16 cellular contexts compared by ENCODE assay signal in genomic region chr13:98490195-98490771, GRCh38.
DNase-seq lines count a peak whose midpoint lies in the region; ATAC-seq, FAIRE-seq and TF ChIP-seq lines count a peak whose summit lies in the region.
"Had no signal": no experiment of that assay in that cellular context is flagged by ENCODE, and none has a peak within 500 bp of the region (broad histone marks: within the 10 kb centered on the region; RNA-seq: fewer than 3 reads in every experiment).

No MANE protein-coding gene starts in this region.

- DNase-seq in activated B cell treated with CpG ODN at 0.5 μM for 24 hours (no peak), HepG2 (ENCODE audit: low spot score) (peak; percentile 92), DMS 273 (lab: John Stamatoyannopoulos, UW; ENCODE audit: unreplicated experiment) (no peak), dedifferentiated amniotic fluid mesenchymal stem cell (ENCODE audit: extremely low spot score) (no peak)
- no peak for DNase-seq in stimulated activated naive B cell treated with anti-CD40 and anti-IgM and Interleukin-4, amounts not matched to agents 10 μg/mL and 1 μg/mL and 100 μg/mL, for 72 hours
- no peak for DNase-seq in activated CD8-positive, alpha-beta T cell treated with anti-CD3 and anti-CD28 coated beads, Interleukin-2, amount 10 ng/mL, durations not matched to agents 7 days and 5 days
- DNase-seq: activated gamma-delta T cell, C1 segment of cervical spinal cord, DMS79 treated with DMSO at 0.1 percent for 48 hours, NCI-H187 treated with DMSO at 0.1 percent for 48 hours had no signal

- H3K4me1 Mint-ChIP-seq in IgD-negative memory B cell, result peaks cover 65 to 67% (median 67%) of the 10 kb centered on the region in 3 donors
- peaks cover 79% of the 10 kb centered on the region for H3K4me1 Mint-ChIP-seq in activated B cell treated with CpG ODN at 0.5 μM for 24 hours
- peaks cover 51 to 87% of the 10 kb centered on the region in 2 donors for H3K4me1 Mint-ChIP-seq in stimulated activated naive B cell treated with anti-CD40 and anti-IgM and Interleukin-4, amounts not matched to agents 10 μg/mL and 1 μg/mL and 100 μg/mL, for 72 hours
- peaks cover 39% of the 10 kb centered on the region for H3K4me1 Mint-ChIP-seq in activated CD8-positive, alpha-beta T cell treated with anti-CD3 and anti-CD28 coated beads, Interleukin-2, amount 10 ng/mL, durations not matched to agents 7 days and 5 days (ENCODE audit: low read depth)

- H3K4me2 ChIP-seq in HepG2 (ENCODE audit: low read depth, low read length), result peak overlapping the region; percentile 66

- H3K9me3 ChIP-seq in HepG2 (ENCODE audit: low read length), result no peaks in the 10 kb centered on the region
- H3K9me3 ChIP-seq: esophagus muscularis mucosa had no signal

- peaks cover 92% of the 10 kb centered on the region for H3K79me2 ChIP-seq in HepG2 (ENCODE audit: insufficient read depth, low read length)

- no TSS peak for BruUV-seq in HepG2 (replicated peaks; lab: Mats Ljungman, UMichigan)

- ATAC-seq in activated B cell treated with CpG ODN at 0.5 μM for 24 hours (ENCODE audit: low read depth) (no peak), HepG2 (peak; percentile 87)
- ATAC-seq in stimulated activated naive B cell treated with anti-CD40 and anti-IgM and Interleukin-4, amounts not matched to agents 10 μg/mL and 1 μg/mL and 100 μg/mL, for 72 hours (replicated peaks), result no peak
- no peak for ATAC-seq in activated CD8-positive, alpha-beta T cell treated with anti-CD3 and anti-CD28 coated beads, Interleukin-2, amount 10 ng/mL, durations not matched to agents 7 days and 5 days

- H2AFZ ChIP-seq in HepG2 (ENCODE audit: low read length), result no peak overlapping the region

- H3K4me3 ChIP-seq in HepG2 (replicated peaks in 1 of 3; ENCODE audit: insufficient read depth in 1 of 3, low read depth in 2 of 3, low read length in 3 of 3), result peak overlapping the region in 1 of 3 experiments; percentile 29; a peak in 1 of 6 replicates
- H3K4me3 ChIP-seq: coronary artery, esophagus muscularis mucosa had no signal

- intact Hi-C loops in activated B cell treated with CpG ODN at 0.5 μM for 24 hours (cut with micrococcal nuclease), result no loop called here
- intact Hi-C loops in HepG2 (cut with micrococcal nuclease; ENCODE audit: unreplicated experiment), result loop anchor here (2.0 kb wide), 1 partner anchor 17 kb away; no protein-coding TSS in a partner anchor

- TF ChIP-seq CTCF in activated B cell treated with CpG ODN at 0.5 μM for 24 hours (IDR thresholded peaks at IDR 0.05) (no peak), HepG2 (CRISPR knock-in tag; IDR thresholded peaks at IDR 0.05) (no peak)

- H3K9ac ChIP-seq in HepG2 (ENCODE audit: insufficient read depth, low read depth, low read length), result peak overlapping the region; percentile 64

- CTCF ChIA-PET in activated B cell treated with CpG ODN at 0.5 μM for 24 hours (lab: Charles Lee), result no interaction called here
- CTCF ChIA-PET in HepG2 (lab: Yijun Ruan, JAX; ENCODE audit: low intra/inter-chr PET ratio, low total read pairs), result no interaction called here
- CTCF ChIA-PET in activated CD8-positive, alpha-beta T cell treated with anti-CD3 and anti-CD28 coated beads, Interleukin-2, amount 10 ng/mL, durations not matched to agents 7 days and 5 days (lab: Charles Lee), result no interaction called here

- POLR2A ChIA-PET in activated B cell treated with CpG ODN at 0.5 μM for 24 hours (lab: Charles Lee), result no interaction called here
- POLR2A ChIA-PET in HepG2 (lab: Yijun Ruan, JAX), result interaction anchor here (0.7 to 1.5 kb wide), 3 partner anchors 16 to 87 kb away, joined by 3 to 7 read pairs (median 3); partner anchors contain the start of gene STK24
- POLR2A ChIA-PET in activated CD8-positive, alpha-beta T cell treated with anti-CD3 and anti-CD28 coated beads, Interleukin-2, amount 10 ng/mL, durations not matched to agents 7 days and 5 days (lab: Charles Lee), result no interaction called here

- no peak for TF ChIP-seq POLR2A in HepG2 (IDR thresholded peaks at IDR 0.05; ENCODE audit: insufficient read depth in 1 of 2, low read depth in 2 of 2, low read length in 2 of 2)

- H3K4me1 ChIP-seq in HepG2 (ENCODE audit: insufficient read depth, low read length), result peaks cover 94% of the 10 kb centered on the region

- 4% methylated on average over 7 of the region's 8 CpGs for WGBS in HepG2 (ENCODE audit: low lambda C conversion rate)

- H3K9me3 Mint-ChIP-seq in IgD-negative memory B cell (peaks cover 0 to 1% (median 0%) of the 10 kb centered on the region in 3 donors), activated B cell treated with CpG ODN at 0.5 μM for 24 hours (no peaks in the 10 kb centered on the region)
- no peaks in the 10 kb centered on the region for H3K9me3 Mint-ChIP-seq in stimulated activated naive B cell treated with anti-CD40 and anti-IgM and Interleukin-4, amounts not matched to agents 10 μg/mL and 1 μg/mL and 100 μg/mL, for 72 hours
- H3K9me3 Mint-ChIP-seq in activated CD8-positive, alpha-beta T cell treated with anti-CD3 and anti-CD28 coated beads, Interleukin-2, amount 10 ng/mL, durations not matched to agents 7 days and 5 days (ENCODE audit: insufficient read depth), result no peaks in the 10 kb centered on the region

- H3K27ac Mint-ChIP-seq in IgD-negative memory B cell (peak overlapping the region in 2 of 3 donors; percentile 44 to 84), activated B cell treated with CpG ODN at 0.5 μM for 24 hours (peak overlapping the region; percentile 18)
- peak overlapping the region; percentile 25 for H3K27ac Mint-ChIP-seq in stimulated activated naive B cell treated with anti-CD40 and anti-IgM and Interleukin-4, amounts not matched to agents 10 μg/mL and 1 μg/mL and 100 μg/mL, for 72 hours
- H3K27ac Mint-ChIP-seq in activated CD8-positive, alpha-beta T cell treated with anti-CD3 and anti-CD28 coated beads, Interleukin-2, amount 10 ng/mL, durations not matched to agents 7 days and 5 days, result no peak overlapping the region

- H3K36me3 Mint-ChIP-seq in IgD-negative memory B cell, result peaks cover 2% of the 10 kb centered on the region
- peaks cover 20% of the 10 kb centered on the region for H3K36me3 Mint-ChIP-seq in activated B cell treated with CpG ODN at 0.5 μM for 24 hours (ENCODE audit: low read depth)
- peaks cover 27 to 45% of the 10 kb centered on the region in 2 donors for H3K36me3 Mint-ChIP-seq in stimulated activated naive B cell treated with anti-CD40 and anti-IgM and Interleukin-4, amounts not matched to agents 10 μg/mL and 1 μg/mL and 100 μg/mL, for 72 hours
- H3K36me3 Mint-ChIP-seq in activated CD8-positive, alpha-beta T cell treated with anti-CD3 and anti-CD28 coated beads, Interleukin-2, amount 10 ng/mL, durations not matched to agents 7 days and 5 days (ENCODE audit: low read depth), result peaks cover 5% of the 10 kb centered on the region

- in situ Hi-C loops in HepG2 (cut with HindIII; ENCODE audit: extremely low pct_ligation_motif_present, low pct_unique_long_range_greater_than_20kb), result no loop called here

- peak overlapping the region; percentile 90 for H3K27ac ChIP-seq in HepG2 (ENCODE audit: extremely low read length, insufficient read depth, low read length)
- H3K27ac ChIP-seq: coronary artery, WERI-Rb-1 had no signal

- TF ChIP-seq EP300 in HepG2 (IDR thresholded peaks at IDR 0.05; ENCODE audit: low read depth in 2 of 2, low read length in 2 of 2) (peak in 1 of 2 experiments; percentile 78; a peak in 2 of 4 replicates), HepG2 (CRISPR knock-in tag; IDR thresholded peaks at IDR 0.05; ENCODE audit: borderline replicate concordance) (peak; percentile 51; the same call in 1 of the 2 replicates)

- H3K27me3 ChIP-seq in HepG2 (ENCODE audit: control insufficient read depth in 1 of 2, insufficient read depth in 2 of 2, low read length in 2 of 2), result no peaks in the 10 kb centered on the region
- H3K27me3 ChIP-seq: esophagus muscularis mucosa had no signal

- H3K4me3 Mint-ChIP-seq in IgD-negative memory B cell, result peak overlapping the region in 2 of 4 donors; percentile 31 to 88
- H3K4me3 Mint-ChIP-seq in activated B cell treated with CpG ODN at 0.5 μM for 24 hours, result no peak overlapping the region
- peak overlapping the region in 1 of 2 donors; percentile 5 for H3K4me3 Mint-ChIP-seq in stimulated activated naive B cell treated with anti-CD40 and anti-IgM and Interleukin-4, amounts not matched to agents 10 μg/mL and 1 μg/mL and 100 μg/mL, for 72 hours
- no peak overlapping the region for H3K4me3 Mint-ChIP-seq in activated CD8-positive, alpha-beta T cell treated with anti-CD3 and anti-CD28 coated beads, Interleukin-2, amount 10 ng/mL, durations not matched to agents 7 days and 5 days

- peaks cover 3% of the 10 kb centered on the region; the same call in 1 of the 2 replicates for H4K20me1 ChIP-seq in HepG2 (ENCODE audit: insufficient read depth, low read length)

- peaks cover 2 to 4% of the 10 kb centered on the region in 2 experiments; a peak in 3 of 5 replicates for H3K36me3 ChIP-seq in HepG2 (replicated peaks in 1 of 2; ENCODE audit: control insufficient read depth in 1 of 2, insufficient read depth in 2 of 2, low read length in 2 of 2)
- H3K36me3 ChIP-seq: esophagus muscularis mucosa, WERI-Rb-1 had no signal

- no peaks in the 10 kb centered on the region for H3K27me3 Mint-ChIP-seq in IgD-negative memory B cell
- no peaks in the 10 kb centered on the region for H3K27me3 Mint-ChIP-seq in activated B cell treated with CpG ODN at 0.5 μM for 24 hours
- no peaks in the 10 kb centered on the region for H3K27me3 Mint-ChIP-seq in stimulated activated naive B cell treated with anti-CD40 and anti-IgM and Interleukin-4, amounts not matched to agents 10 μg/mL and 1 μg/mL and 100 μg/mL, for 72 hours
- H3K27me3 Mint-ChIP-seq in activated CD8-positive, alpha-beta T cell treated with anti-CD3 and anti-CD28 coated beads, Interleukin-2, amount 10 ng/mL, durations not matched to agents 7 days and 5 days (ENCODE audit: low read depth), result no peaks in the 10 kb centered on the region

- TF ChIP-seq RAD21 in HepG2 (CRISPR knock-in tag; IDR thresholded peaks at IDR 0.05), result no peak

- peak; percentile 82 for FAIRE-seq in HepG2 (lab: Jason Lieb, UNC)
- FAIRE-seq: astrocyte, HTR-8/SVneo had no signal

TF ChIP-seq in HepG2, 621 proteins besides CTCF, POLR2A, EP300 and RAD21 (continues in another document):
- TF ChIP-seq ZNF496 (CRISPR knock-in tag; IDR thresholded peaks at IDR 0.05; ENCODE audit: insufficient replicate concordance) (no peak), SAFB2 (CRISPR knock-in tag; IDR thresholded peaks at IDR 0.05; ENCODE audit: borderline replicate concordance, low read depth) (no peak)
- TF ChIP-seq, protein P1, sequence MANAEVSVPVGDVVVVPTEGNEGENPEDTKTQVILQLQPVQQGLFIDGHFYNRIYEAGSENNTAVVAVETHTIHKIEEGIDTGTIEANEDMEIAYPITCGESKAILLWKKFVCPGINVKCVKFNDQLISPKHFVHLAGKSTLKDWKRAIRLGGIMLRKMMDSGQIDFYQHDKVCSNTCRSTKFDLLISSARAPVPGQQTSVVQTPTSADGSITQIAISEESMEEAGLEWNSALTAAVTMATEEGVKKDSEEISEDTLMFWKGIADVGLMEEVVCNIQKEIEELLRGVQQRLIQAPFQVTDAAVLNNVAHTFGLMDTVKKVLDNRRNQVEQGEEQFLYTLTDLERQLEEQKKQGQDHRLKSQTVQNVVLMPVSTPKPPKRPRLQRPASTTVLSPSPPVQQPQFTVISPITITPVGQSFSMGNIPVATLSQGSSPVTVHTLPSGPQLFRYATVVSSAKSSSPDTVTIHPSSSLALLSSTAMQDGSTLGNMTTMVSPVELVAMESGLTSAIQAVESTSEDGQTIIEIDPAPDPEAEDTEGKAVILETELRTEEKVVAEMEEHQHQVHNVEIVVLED (CRISPR knock-in tag; IDR thresholded peaks at IDR 0.05; ENCODE audit: borderline replicate concordance), result no peak
